In genomic region chr4:41990383-41991111, GRCh38 we compare ENCODE assay signal across 8 cellular contexts.
DNase-seq lines count a peak whose midpoint lies in the region; ATAC-seq and FAIRE-seq lines count a peak whose summit lies in the region.

TSS of gene SLC30A9 (plus strand) at chr4:41990530. CDS start at chr4:41990652, 122 bp downstream.

- peak within 1 kb of the TSS; percentile 97 for H3K4me3 Mint-ChIP-seq in central memory CD8-positive, alpha-beta T cell

- H3K9me3 Mint-ChIP-seq in central memory CD8-positive, alpha-beta T cell, result no peaks in the 10 kb centered on the region

- H3K36me3 Mint-ChIP-seq in central memory CD8-positive, alpha-beta T cell (ENCODE audit: insufficient read depth), result peaks cover 12% of the 10 kb centered on the region

- no peaks in the 10 kb centered on the region for H3K27me3 Mint-ChIP-seq in central memory CD8-positive, alpha-beta T cell

- H3K4me1 Mint-ChIP-seq in central memory CD8-positive, alpha-beta T cell, result peaks cover 13% of the 10 kb centered on the region

- DNase-seq in AG20443 (ENCODE audit: low spot score) (peak; percentile 98), NCI-H345 treated with DMSO at 0.1 percent for 48 hours (lab: John Stamatoyannopoulos, UW; ENCODE audit: unreplicated experiment) (peak; percentile 68)
- DNase-seq in activated CD4-positive, CD25-positive, alpha-beta regulatory T cell (lab: John Stamatoyannopoulos, UW), result peak; percentile 77 to 87 (median 83)
- DNase-seq in central memory CD8-positive, alpha-beta T cell (ENCODE audit: low spot score in 2 of 2), result peak; percentile 79 to 88
- peak; percentile 86 for DNase-seq in stimulated activated CD4-positive, alpha-beta T cell treated with anti-CD3 and anti-CD28 coated beads, Interleukin-12 subunit alpha, Interleukin-12 subunit beta, amount 100 ng/mL, for 4 hours

- ATAC-seq in GM19025 (IDR thresholded peaks at IDR 0.05; ENCODE audit: low read depth, unreplicated experiment) (peak; percentile 99), HG03342 (IDR thresholded peaks at IDR 0.05; ENCODE audit: unreplicated experiment) (peak; percentile 99)
- ATAC-seq in central memory CD8-positive, alpha-beta T cell (replicated peaks; ENCODE audit: extremely low read depth, poor library complexity, severe bottlenecking), result peak; percentile 97

- peak; percentile 99 for FAIRE-seq in islet of Langerhans (lab: Jason Lieb, UNC)

- H3K27ac Mint-ChIP-seq in central memory CD8-positive, alpha-beta T cell (ENCODE audit: low read depth), result peak within 1 kb of the TSS; percentile 98

Comparison
In these comparisons a context has a peak if more than half of its experiments do, and no peak if none do; other contexts are left out.
1. Peak in every context shown above with its lines: DNase-seq and ATAC-seq.